In genomic region chr1:233453433-233454200, GRCh38 we compare ENCODE assay signal across 26 cellular contexts.
"Had no signal": no experiment of that assay in that cellular context is flagged by ENCODE, and none has a peak within 500 bp of the region (broad histone marks: within the 10 kb centered on the region; RNA-seq: fewer than 3 reads in every experiment).

No MANE protein-coding gene starts in this region.

- H3K4me2 ChIP-seq: neural progenitor cell had no signal

- H3K27ac ChIP-seq: neural progenitor cell, ovary, parathyroid adenoma, psoas muscle, skin epidermis, suprapubic skin, testis, tibial artery, transverse colon, upper lobe of right lung, uterus had no signal

- H3K9me3 ChIP-seq: ovary, psoas muscle, suprapubic skin, testis, tibial artery, transverse colon, upper lobe of right lung, uterus had no signal

- H3K36me3 ChIP-seq: neural progenitor cell, ovary, suprapubic skin, tibial artery, transverse colon, upper lobe of right lung, uterus had no signal

- ATAC-seq: naive thymus-derived CD4-positive, alpha-beta T cell; natural killer cell; psoas muscle; right cardiac atrium; sciatic nerve; stimulated activated effector memory CD8-positive, alpha-beta T cell treated with anti-CD3 and anti-CD28 coated beads, Interleukin-12 subunit alpha, Interleukin-12 subunit beta, amount 100 ng/mL, for 72 hours; stimulated activated naive B cell treated with anti-CD40 and anti-IgM and Interleukin-4, amounts not matched to agents 10 μg/mL and 1 μg/mL and 100 μg/mL, for 72 hours; stimulated activated naive CD8-positive, alpha-beta T cell treated with anti-CD3 and anti-CD28 coated beads, Interleukin-15, amount 100 ng/mL, for 72 hours; stimulated activated naive CD8-positive, alpha-beta T cell treated with anti-CD3 and anti-CD28 coated beads, Interleukin-15, Interleukin-2, amounts not matched to agents 100 U/mL and 50 U/mL, for 24 hours; upper lobe of right lung had no signal

- H3K4me3 ChIP-seq: neural progenitor cell, ovary, psoas muscle, skin epidermis, suprapubic skin, testis, tibial artery, transverse colon, upper lobe of right lung, uterus had no signal

- H3K4me1 ChIP-seq: parathyroid adenoma, psoas muscle, suprapubic skin, testis, tibial artery, transverse colon, upper lobe of right lung, uterus had no signal

- H3K27me3 ChIP-seq: neural progenitor cell, ovary, testis, tibial artery, transverse colon, upper lobe of right lung, uterus had no signal

- H3K79me2 ChIP-seq: parathyroid adenoma had no signal

- H2AFZ ChIP-seq: neural progenitor cell, parathyroid adenoma had no signal

- DNase-seq: naive thymus-derived CD4-positive, alpha-beta T cell; natural killer cell; occipital lobe; ovary; posterior cingulate gyrus; psoas muscle; right cardiac atrium; stimulated activated CD4-positive, alpha-beta T cell treated with anti-CD3 and anti-CD28 coated beads, Interleukin-15, amount 100 ng/mL, for 24 hours; stimulated activated CD4-positive, alpha-beta T cell treated with anti-CD3 and anti-CD28 coated beads, Interleukin-2, amount 100 ng/mL, for 24 hours; stimulated activated CD4-positive, alpha-beta T cell treated with anti-CD3 and anti-CD28 coated beads, Interleukin-2, amount 100 ng/mL, for 48 hours; stimulated activated CD4-positive, alpha-beta T cell treated with anti-CD3 and anti-CD28 coated beads, Interleukin-4, amount 100 ng/mL, for 24 hours; stimulated activated naive B cell treated with anti-CD40 and anti-IgM and Interleukin-4, amounts not matched to agents 10 μg/mL and 1 μg/mL and 100 μg/mL, for 72 hours; stimulated activated naive CD8-positive, alpha-beta T cell treated with anti-CD3 and anti-CD28 coated beads, Interleukin-15, amount 100 ng/mL, for 72 hours; stimulated activated naive CD8-positive, alpha-beta T cell treated with anti-CD3 and anti-CD28 coated beads, Interleukin-15, Interleukin-2, amounts not matched to agents 100 U/mL and 50 U/mL, for 24 hours; substantia nigra; testis; tibial artery; transverse colon; upper lobe of right lung; uterus had no signal
